9 cellular contexts compared by ENCODE assay signal in the genomic region with DNA sequence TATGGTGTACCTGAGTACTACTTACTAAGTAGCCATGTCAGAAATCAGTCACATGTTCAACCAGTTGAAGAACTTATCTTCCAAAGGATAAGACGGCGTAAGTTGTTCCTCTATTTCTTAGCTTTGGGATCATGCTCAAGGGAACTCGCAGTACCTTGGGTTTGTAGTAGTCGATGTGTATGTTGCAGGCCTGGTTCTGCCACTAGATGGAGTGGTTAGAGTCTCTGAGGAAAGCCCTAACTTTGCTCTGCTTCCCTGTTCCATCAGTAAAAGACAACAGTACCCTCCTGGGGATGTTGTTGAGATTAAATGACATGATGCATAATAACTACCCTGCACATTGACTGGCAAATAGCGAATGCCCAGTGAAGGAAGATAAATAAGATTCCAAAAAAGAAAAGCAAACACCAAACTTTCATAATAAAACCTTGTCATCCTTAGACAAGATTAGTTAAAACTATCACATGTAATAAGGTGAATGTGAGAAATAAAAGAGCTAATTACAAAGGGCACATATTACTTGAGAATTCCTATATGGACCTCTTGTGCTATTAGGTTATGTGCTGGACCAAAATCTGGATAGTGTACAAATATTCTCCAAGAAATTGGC.
DNase-seq lines count a peak whose midpoint lies in the region; FAIRE-seq and TF ChIP-seq lines count a peak whose summit lies in the region.
"Had no signal": no experiment of that assay in that cellular context is flagged by ENCODE, and none has a peak within 500 bp of the region (broad histone marks: within the 10 kb centered on the region; RNA-seq: fewer than 3 reads in every experiment).

No MANE protein-coding gene starts in this region.

- H3K79me1 ChIP-seq in H1 (ENCODE audit: low read depth, low read length), result no peaks in the 10 kb centered on the region

- TF ChIP-seq RAD21 in H1 (IDR thresholded peaks at IDR 0.05 in 1 of 2, conservative IDR thresholded peaks at IDR 0.05 in 1 of 2; ENCODE audit: low read depth in 2 of 2, low read length in 2 of 2), result peak; percentile 67 to 74

- H3K4me2 ChIP-seq in H1 (ENCODE audit: insufficient read depth in 1 of 2, low read depth in 2 of 2, low read length in 2 of 2), result no peak overlapping the region

- TF ChIP-seq CTCF in NB4 (IDR thresholded peaks at IDR 0.05; ENCODE audit: low read depth, low read length), result peak; percentile 87
- TF ChIP-seq CTCF in H1 (IDR thresholded peaks at IDR 0.05; ENCODE audit: control extremely low read depth in 1 of 3, insufficient read depth in 1 of 3, low read depth in 1 of 3, low read length in 3 of 3), result peak; percentile 42 to 87 (median 65)
- peak; percentile 88 for TF ChIP-seq CTCF in retinal pigment epithelial cell (conservative IDR thresholded peaks at IDR 0.05; ENCODE audit: low read depth, low read length)
- no peak for TF ChIP-seq CTCF in colonic mucosa (IDR thresholded peaks at IDR 0.05)

- peak overlapping the region; percentile 89; the same call in 1 of the 2 replicates for H2AFZ ChIP-seq in H1 (ENCODE audit: low read length)

- no peak for TF ChIP-seq POLR2A in NB4 (IDR thresholded peaks at IDR 0.05; ENCODE audit: extremely low read depth, insufficient read length)
- TF ChIP-seq POLR2A in H1 (IDR thresholded peaks at IDR 0.05; ENCODE audit: control extremely low read depth in 1 of 2, low read depth in 2 of 2, low read length in 2 of 2), result no peak

- no peak for TF ChIP-seq EP300 in H1 (IDR thresholded peaks at IDR 0.05; ENCODE audit: borderline replicate concordance in 1 of 2, low read depth in 2 of 2, low read length in 2 of 2)

- H3K56ac ChIP-seq in H1 (replicated peaks; ENCODE audit: insufficient read length, low read depth, low read length), result no peak overlapping the region

- H2BK120ac ChIP-seq in H1 (replicated peaks; ENCODE audit: low read depth, low read length), result no peak overlapping the region

- H3K79me2 ChIP-seq in H1 (ENCODE audit: control insufficient read depth in 1 of 2, insufficient read depth in 2 of 2, low read length in 2 of 2), result no peaks in the 10 kb centered on the region

- H3K9ac ChIP-seq in H1 (replicated peaks in 1 of 4; ENCODE audit: extremely low read depth in 1 of 4, low read depth in 3 of 4, low read length in 3 of 4) (no peak overlapping the region), colonic mucosa (ENCODE audit: low read depth in 2 of 2, low read length in 2 of 2) (no peak overlapping the region)

- H3K27ac ChIP-seq in H1 (ENCODE audit: low read depth, low read length) (no peak overlapping the region), colonic mucosa (no peak overlapping the region)

- H3K27me3 ChIP-seq in H1 (replicated peaks in 1 of 4; ENCODE audit: control insufficient read depth in 3 of 4, extremely low read depth in 1 of 4, insufficient read depth in 3 of 4, low read length in 3 of 4) (no peaks in the 10 kb centered on the region), colonic mucosa (no peaks in the 10 kb centered on the region)

- no peak overlapping the region for H3K4me3 ChIP-seq in NB4 (ENCODE audit: low read depth, low read length)
- H3K4me3 ChIP-seq in H1 (ENCODE audit: extremely low read depth in 1 of 4, insufficient read depth in 2 of 4, low read depth in 3 of 4, low read length in 4 of 4), result no peak overlapping the region
- H3K4me3 ChIP-seq in retinal pigment epithelial cell (ENCODE audit: low read length), result no peak overlapping the region
- no peak overlapping the region for H3K4me3 ChIP-seq in colonic mucosa

- H3K23me2 ChIP-seq in H1 (ENCODE audit: low read depth, low read length), result no peaks in the 10 kb centered on the region

- no peak overlapping the region for H3K4ac ChIP-seq in H1 (replicated peaks; ENCODE audit: insufficient read length, low read depth, low read length)

- intact Hi-C loops in colonic mucosa (cut with DNase I), result no loop called here

- H3K18ac ChIP-seq in H1 (ENCODE audit: extremely low read depth, low read length), result no peak overlapping the region

- 72% methylated on average over 5 of the region's 5 CpGs; no CpG with 5 or more reads in 1 of the 2 experiments for WGBS in H1 (ENCODE audit: extremely low coverage in 1 of 2, insufficient coverage in 1 of 2, insufficient read length in 1 of 2, insufficient replicate concordance in 2 of 2, low coverage in 1 of 2, low lambda C conversion rate in 2 of 2, missing lambda C conversion rate in 1 of 2), 2 experiments

- no peak overlapping the region for H2BK12ac ChIP-seq in H1 (ENCODE audit: low read depth, low read length)

- DNase-seq in NCI-H2171 treated with DMSO at 0.1 percent for 48 hours (lab: John Stamatoyannopoulos, UW), result peak; percentile 2
- no peak for DNase-seq in NCI-H2171 (lab: John Stamatoyannopoulos, UW)
- DNase-seq in NB4 (ENCODE audit: low read depth), result peak; percentile 60
- DNase-seq in H1 (ENCODE audit: low read depth in 1 of 2, low spot score in 2 of 2), result no peak
- peak; percentile 7 for DNase-seq in retinal pigment epithelial cell (ENCODE audit: low read depth)
- DNase-seq in NCI-H2029 treated with DMSO at 0.1 percent for 48 hours (lab: John Stamatoyannopoulos, UW), result no peak
- DNase-seq in stimulated activated CD4-positive, alpha-beta T cell treated with anti-CD3 and anti-CD28 coated beads, Interleukin-4, amount 100 ng/mL, for 24 hours, result no peak
- DNase-seq in colonic mucosa, result no peak
- DNase-seq: CD4-positive, CD25-positive, alpha-beta regulatory T cell had no signal

- H2AK5ac ChIP-seq in H1 (ENCODE audit: low read depth, low read length), result no peak overlapping the region

- peaks cover 0 to 2% (median 0%) of the 10 kb centered on the region in 4 experiments; a peak in 3 of 7 replicates for H3K4me1 ChIP-seq in H1 (replicated peaks in 1 of 4; ENCODE audit: control insufficient read depth in 3 of 4, insufficient read depth in 4 of 4, low read length in 3 of 4)
- H3K4me1 ChIP-seq in colonic mucosa, result no peaks in the 10 kb centered on the region

- H3K9me3 ChIP-seq in H1 (ENCODE audit: insufficient read depth in 2 of 2, low read depth in 1 of 2, low read length in 1 of 2), result no peaks in the 10 kb centered on the region
- H3K9me3 ChIP-seq in colonic mucosa, result no peaks in the 10 kb centered on the region

- no peak overlapping the region for H4K5ac ChIP-seq in H1 (ENCODE audit: insufficient read length, low read depth, low read length)

- H3K36me3 ChIP-seq in H1 (ENCODE audit: control insufficient read depth in 2 of 4, insufficient read depth in 4 of 4, low read length in 3 of 4) (no peaks in the 10 kb centered on the region), colonic mucosa (no peaks in the 10 kb centered on the region)

- no peak overlapping the region for H2BK20ac ChIP-seq in H1 (ENCODE audit: low read length)

- no peak overlapping the region for H2BK5ac ChIP-seq in H1 (ENCODE audit: low read depth, low read length)

- no peaks in the 10 kb centered on the region for H4K20me1 ChIP-seq in H1 (replicated peaks in 1 of 2; ENCODE audit: control insufficient read depth in 1 of 2, insufficient read depth in 2 of 2, low read length in 2 of 2)

- H4K91ac ChIP-seq in H1 (replicated peaks; ENCODE audit: insufficient read length, low read length), result no peak overlapping the region

- POLR2A ChIA-PET in H1 (lab: Charles Lee; ENCODE audit: partially characterized antibody), result no interaction called here

- no peak overlapping the region for H2BK15ac ChIP-seq in H1 (ENCODE audit: low read length)

- H3K14ac ChIP-seq in H1 (ENCODE audit: insufficient read length), result no peak overlapping the region

- peak; percentile 91 for FAIRE-seq in H1 (lab: Jason Lieb, UNC)

- H4K8ac ChIP-seq in H1 (ENCODE audit: extremely low read depth, insufficient read depth, low read length), result no peak overlapping the region

- no peak overlapping the region for H3K23ac ChIP-seq in H1 (ENCODE audit: insufficient read length)

- CTCF ChIA-PET in H1 (lab: Charles Lee; ENCODE audit: partially characterized antibody), result interaction anchor here (0.5 to 3.2 kb wide), 31 partner anchors 9 to 1678 kb away, joined by 3 to 16 read pairs (median 4); no protein-coding TSS in a partner anchor

TF ChIP-seq in H1, 55 proteins besides CTCF, POLR2A, EP300 and RAD21:
- TF ChIP-seq CEBPB (IDR thresholded peaks at IDR 0.05; ENCODE audit: low read depth, low read length) (no peak), SP1 (IDR thresholded peaks at IDR 0.05; ENCODE audit: low read depth, low read length) (no peak)

Comparison
In these comparisons a context has a peak if more than half of its experiments do, and no peak if none do; other contexts are left out.
1. DNase-seq: peak in NCI-H2171 treated with DMSO at 0.1 percent for 48 hours (single experiment), NB4 (single experiment) and retinal pigment epithelial cell (single experiment); none in NCI-H2171 (single experiment), H1 (0 of 2), NCI-H2029 treated with DMSO at 0.1 percent for 48 hours (single experiment), stimulated activated CD4-positive, alpha-beta T cell treated with anti-CD3 and anti-CD28 coated beads, Interleukin-4, amount 100 ng/mL, for 24 hours (single experiment) and colonic mucosa (single experiment).